In the genomic region with DNA sequence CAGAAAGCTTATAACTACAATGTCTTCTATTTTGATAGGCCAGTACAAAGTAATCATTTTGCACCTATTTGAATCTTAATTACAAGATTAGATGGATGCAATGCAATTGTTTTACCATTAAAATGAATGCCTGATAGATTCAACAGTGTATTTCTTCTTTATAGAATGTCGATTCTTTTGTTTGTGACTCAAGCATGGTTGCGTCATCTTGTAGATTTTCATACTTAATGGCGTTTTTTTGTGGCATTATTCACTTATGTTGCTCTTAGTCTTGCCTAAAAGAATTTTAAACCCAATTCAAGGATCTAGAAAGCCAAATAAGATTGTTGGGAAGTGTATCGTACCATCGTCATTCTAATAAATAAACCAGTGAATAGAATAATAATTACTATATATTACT, we compare ENCODE assay signal across 17 cellular contexts. TPM values are rescaled to one million over a fixed set of nuclear protein-coding genes. Genes with fewer than 3 reads are reported as not detected.
A peak's percentile ranks its signal among the peaks of the same experiment; 100 is the strongest.
DNase-seq lines count a peak whose midpoint lies in the region; ATAC-seq and TF ChIP-seq lines count a peak whose summit lies in the region.
"Had no signal": no experiment of that assay in that cellular context is flagged by ENCODE, and none has a peak within 500 bp of the region (broad histone marks: within the 10 kb centered on the region; RNA-seq: fewer than 3 reads in every experiment).

No MANE protein-coding gene starts in this region.

- H3K9me2 ChIP-seq in GM23338 (ENCODE audit: insufficient read depth), result no peaks in the 10 kb centered on the region

- no peak overlapping the region for H3K27ac Mint-ChIP-seq in GM23338

- ATAC-seq in GM23338, result no peak
- ATAC-seq: activated naive CD8-positive, alpha-beta T cell treated with anti-CD3 and anti-CD28 coated beads, Interleukin-2, amount 50 U/mL, for 24 hours; mucosa of descending colon; PC-3 had no signal

- H3K79me2 ChIP-seq in osteoblast (ENCODE audit: insufficient read depth, low read length), result peaks cover 30% of the 10 kb centered on the region
- H3K79me2 ChIP-seq in GM23338 (replicated peaks; ENCODE audit: insufficient read depth), result no peaks in the 10 kb centered on the region

- TF ChIP-seq CTCF in osteoblast (IDR thresholded peaks at IDR 0.05; ENCODE audit: extremely low read depth, low read depth, low read length) (no peak), GM23338 (conservative IDR thresholded peaks at IDR 0.05; ENCODE audit: low read depth in 2 of 2) (no peak)

- peaks cover 77% of the 10 kb centered on the region for H3K4me1 Mint-ChIP-seq in GM23338

- H3K27ac ChIP-seq in caudate nucleus (ENCODE audit: low read depth, low read length), result peak overlapping the region; percentile 40
- H3K27ac ChIP-seq in osteoblast (ENCODE audit: low read depth, low read length), result peak overlapping the region; percentile 80
- H3K27ac ChIP-seq in GM23338 (ENCODE audit: low read depth), result no peak overlapping the region

- no peaks in the 10 kb centered on the region for H3K36me3 Mint-ChIP-seq in GM23338 (ENCODE audit: low read depth)

- peaks cover 5% of the 10 kb centered on the region for H3K27me3 Mint-ChIP-seq in GM23338 (ENCODE audit: insufficient read depth, low read depth, poor library complexity)
- H3K27me3 Mint-ChIP-seq: activated T-cell treated with anti-CD3 and anti-CD28 coated beads, Interleukin-2, amount 50 U/mL, for 24 hours had no signal

- intact Hi-C loops in cardiac septum (cut with DNase I), result no loop called here

- H3K27me3 ChIP-seq in osteoblast (ENCODE audit: insufficient read depth, low read length) (no peaks in the 10 kb centered on the region), GM23338 (ENCODE audit: insufficient read depth) (no peaks in the 10 kb centered on the region)
- H3K27me3 ChIP-seq: tibial artery had no signal

- no peaks in the 10 kb centered on the region; the same call in 2 of the 3 replicates for H3K9me3 Mint-ChIP-seq in GM23338
- H3K9me3 Mint-ChIP-seq: activated naive CD8-positive, alpha-beta T cell treated with anti-CD3 and anti-CD28 coated beads, Interleukin-2, amount 50 U/mL, for 24 hours; activated T-cell treated with anti-CD3 and anti-CD28 coated beads, Interleukin-2, amount 50 U/mL, for 24 hours had no signal

- H2AFZ ChIP-seq in osteoblast (ENCODE audit: low read length) (no peak overlapping the region), GM23338 (no peak overlapping the region)

- H3K4me2 ChIP-seq in osteoblast (ENCODE audit: insufficient read depth, low read length) (peak overlapping the region; percentile 66), GM23338 (no peak overlapping the region)

- H3K4me3 ChIP-seq in osteoblast (ENCODE audit: insufficient read depth, low read length) (no peak overlapping the region), GM23338 (no peak overlapping the region)
- H3K4me3 ChIP-seq: mucosa of descending colon, prostate gland, tibial artery had no signal

- H3F3A ChIP-seq in GM23338 (replicated peaks; ENCODE audit: low read depth), result no peaks in the 10 kb centered on the region

- H4K20me1 ChIP-seq in osteoblast (ENCODE audit: insufficient read depth, low read length) (no peaks in the 10 kb centered on the region), GM23338 (replicated peaks; ENCODE audit: insufficient read depth) (no peaks in the 10 kb centered on the region)

- no peak overlapping the region for H3K4me3 Mint-ChIP-seq in GM23338

- peaks cover 26% of the 10 kb centered on the region for H3K4me1 ChIP-seq in osteoblast (ENCODE audit: insufficient read depth, low read length)
- peaks cover 63% of the 10 kb centered on the region for H3K4me1 ChIP-seq in GM23338 (ENCODE audit: insufficient read depth)

- DNase-seq in NCI-H526 treated with DMSO at 0.1 percent for 48 hours (lab: John Stamatoyannopoulos, UW) (peak; percentile 43), NCI-H526 (lab: John Stamatoyannopoulos, UW) (no peak), MV-4-11 (lab: John Stamatoyannopoulos, UW) (peak; percentile 16), caudate nucleus (lab: John Stamatoyannopoulos, UW) (no peak), osteoblast (ENCODE audit: insufficient read length, low spot score, missing footprints) (no peak), GM23338 (ENCODE audit: low spot score) (no peak), 8988T (no peak), cardiac septum (ENCODE audit: low spot score) (no peak)
- DNase-seq: activated CD4-positive, alpha-beta T cell treated with anti-CD3 and anti-CD28 coated beads for 1 hour; activated naive CD8-positive, alpha-beta T cell treated with anti-CD3 and anti-CD28 coated beads, Interleukin-2, amount 50 U/mL, for 24 hours; activated T-cell treated with anti-CD3 and anti-CD28 coated beads, Interleukin-2, amount 50 U/mL, for 24 hours; islet precursor cell; mucosa of descending colon; NCI-H226; PC-3; tibial artery had no signal

- no peaks in the 10 kb centered on the region for H3K9me3 ChIP-seq in osteoblast (ENCODE audit: low read depth, low read length)
- H3K9me3 ChIP-seq: mucosa of descending colon, prostate gland, tibial artery had no signal

- H3K36me3 ChIP-seq in osteoblast (ENCODE audit: insufficient read depth, low read length), result peaks cover 18% of the 10 kb centered on the region
- H3K36me3 ChIP-seq in GM23338 (ENCODE audit: insufficient read depth), result no peaks in the 10 kb centered on the region
- H3K36me3 ChIP-seq: prostate gland had no signal

TF ChIP-seq in GM23338, 12 proteins besides CTCF, POLR2A, EP300 and RAD21 (continues in another document):
- TF ChIP-seq, protein P1, sequence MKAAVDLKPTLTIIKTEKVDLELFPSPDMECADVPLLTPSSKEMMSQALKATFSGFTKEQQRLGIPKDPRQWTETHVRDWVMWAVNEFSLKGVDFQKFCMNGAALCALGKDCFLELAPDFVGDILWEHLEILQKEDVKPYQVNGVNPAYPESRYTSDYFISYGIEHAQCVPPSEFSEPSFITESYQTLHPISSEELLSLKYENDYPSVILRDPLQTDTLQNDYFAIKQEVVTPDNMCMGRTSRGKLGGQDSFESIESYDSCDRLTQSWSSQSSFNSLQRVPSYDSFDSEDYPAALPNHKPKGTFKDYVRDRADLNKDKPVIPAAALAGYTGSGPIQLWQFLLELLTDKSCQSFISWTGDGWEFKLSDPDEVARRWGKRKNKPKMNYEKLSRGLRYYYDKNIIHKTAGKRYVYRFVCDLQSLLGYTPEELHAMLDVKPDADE (IDR thresholded peaks at IDR 0.05), result no peak
- TF ChIP-seq CREB1 (CRISPR knock-in tag; IDR thresholded peaks at IDR 0.05; ENCODE audit: low read depth) (no peak), NANOG (IDR thresholded peaks at IDR 0.05; ENCODE audit: borderline replicate concordance) (no peak), EZH2phosphoT487 (IDR thresholded peaks at IDR 0.05; ENCODE audit: unreplicated experiment) (no peak), JUNB (IDR thresholded peaks at IDR 0.05; ENCODE audit: unreplicated experiment) (no peak)

RNA-seq across cellular contexts. Expression of gene ZBTB38, which starts 21.4 kb away (rescaled TPM):
- total RNA-seq in osteoblast, result 181 and 196 TPM in 2 replicates
- total RNA-seq in GM23338 (2014; rRNA removed; shearing (Covaris generic)), result 11.5 and 12.4 TPM in 2 replicates
- 5.9 and 8.7 TPM in 2 replicates for polyA plus RNA-seq in GM23338 (2016; fragmentation: Nextera tagmentation; extraction: Ambion mirVana)
- total RNA-seq in cardiac septum, result 119 TPM

Comparison
In these comparisons a context has a peak if more than half of its experiments do, and no peak if none do; other contexts are left out.
1. DNase-seq: peak in NCI-H526 treated with DMSO at 0.1 percent for 48 hours (single experiment) and MV-4-11 (single experiment); none in NCI-H526 (0 of 2), caudate nucleus (0 of 61), osteoblast (single experiment), GM23338 (single experiment), 8988T (single experiment) and cardiac septum (single experiment).